9 cellular contexts compared by ENCODE assay signal in the genomic region with DNA sequence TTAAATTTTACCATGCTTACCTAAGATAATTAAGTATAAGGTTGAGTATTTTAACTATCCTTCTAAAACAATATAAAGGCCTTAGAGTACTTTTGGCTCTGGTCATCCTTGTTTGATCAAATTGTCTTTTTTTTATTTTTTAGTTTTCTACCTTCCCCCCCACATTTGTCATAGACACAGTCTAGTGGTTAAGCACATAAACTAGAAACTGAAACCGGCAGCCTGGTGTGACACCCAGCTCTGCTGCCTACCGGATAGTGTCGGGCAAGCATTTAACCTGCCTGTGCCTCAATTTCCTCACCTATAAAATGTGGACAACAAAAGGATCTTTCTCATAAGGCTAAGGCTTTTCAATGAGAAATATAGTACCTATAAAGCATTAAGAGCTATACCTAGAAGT. TPM values are rescaled to one million over a fixed set of nuclear protein-coding genes. Genes with fewer than 3 reads are reported as not detected.
A peak's percentile ranks its signal among the peaks of the same experiment; 100 is the strongest.
DNase-seq lines count a peak whose midpoint lies in the region; ATAC-seq and TF ChIP-seq lines count a peak whose summit lies in the region.
"Had no signal": no experiment of that assay in that cellular context is flagged by ENCODE, and none has a peak within 500 bp of the region (broad histone marks: within the 10 kb centered on the region; RNA-seq: fewer than 3 reads in every experiment).

No MANE protein-coding gene starts in this region.

- peaks cover 11% of the 10 kb centered on the region for H3F3A ChIP-seq in SK-N-SH (replicated peaks; ENCODE audit: insufficient read depth)

- peaks cover 0 to 5% (median 0%) of the 10 kb centered on the region in 3 donors for H3K27me3 Mint-ChIP-seq in immature natural killer cell (ENCODE audit: low read depth in 3 of 3)

- H3K27ac Mint-ChIP-seq in immature natural killer cell, result peak overlapping the region; percentile 91 to 97 (median 95)

- H4K20me1 ChIP-seq in SK-N-SH (ENCODE audit: insufficient read depth), result no peaks in the 10 kb centered on the region

- no peak overlapping the region for H3K27ac ChIP-seq in SK-N-SH (ENCODE audit: low read depth in 2 of 2, low read length in 1 of 2)

- H3K36me3 Mint-ChIP-seq in immature natural killer cell, result peaks cover 0 to 10% (median 10%) of the 10 kb centered on the region in 3 donors

- peaks cover 31 to 44% of the 10 kb centered on the region in 2 experiments for H3K36me3 ChIP-seq in SK-N-SH (replicated peaks in 1 of 2; ENCODE audit: control insufficient read depth in 1 of 2, insufficient read depth in 2 of 2, low read length in 1 of 2)

- no peak for TF ChIP-seq EP300 in SK-N-SH (IDR thresholded peaks at IDR 0.05; ENCODE audit: borderline replicate concordance in 1 of 2, low read depth in 1 of 2, low read length in 1 of 2)

- no peak for TF ChIP-seq CTCF in SK-N-SH (IDR thresholded peaks at IDR 0.05)

- no peaks in the 10 kb centered on the region for H3K27me3 ChIP-seq in SK-N-SH (ENCODE audit: insufficient read depth)

- H3K9me3 ChIP-seq in SK-N-SH, result peaks cover 11% of the 10 kb centered on the region; the same call in 1 of the 2 replicates

- POLR2A ChIA-PET in SK-N-SH (lab: Yijun Ruan, JAX), result no interaction called here

- H2AFZ ChIP-seq in SK-N-SH (ENCODE audit: low read depth), result no peak overlapping the region

- peaks cover 67% of the 10 kb centered on the region for H3K79me2 ChIP-seq in SK-N-SH (ENCODE audit: insufficient read depth)

- H3K4me3 Mint-ChIP-seq in immature natural killer cell, result peak overlapping the region; percentile 81 to 90 (median 82)

- H3K9me3 Mint-ChIP-seq in immature natural killer cell, result peaks cover 0 to 1% (median 0%) of the 10 kb centered on the region in 6 donors

- TF ChIP-seq RAD21 in SK-N-SH (IDR thresholded peaks at IDR 0.05; ENCODE audit: low read length), result no peak

- H3K4me1 Mint-ChIP-seq in immature natural killer cell, result peaks cover 45 to 72% of the 10 kb centered on the region in 2 donors

- WGBS in SK-N-SH (ENCODE audit: low lambda C conversion rate), result 96% methylated on average over 3 of the region's 3 CpGs

- CTCF ChIA-PET in SK-N-SH (lab: Yijun Ruan, JAX), result no interaction called here

- H3K4me2 ChIP-seq in SK-N-SH, result no peak overlapping the region

- no peak overlapping the region for H3K4me3 ChIP-seq in SK-N-SH (ENCODE audit: low read depth in 2 of 2, low read length in 1 of 2)

- ATAC-seq in GM18520 (IDR thresholded peaks at IDR 0.05; ENCODE audit: unreplicated experiment) (peak; percentile 84), HG02973 (IDR thresholded peaks at IDR 0.05; ENCODE audit: unreplicated experiment) (peak; percentile 85)
- ATAC-seq: HCT116 had no signal

- H3K9me2 ChIP-seq in SK-N-SH, result no peaks in the 10 kb centered on the region

- H3K9ac ChIP-seq in SK-N-SH, result no peak overlapping the region

- DNase-seq in activated CD4-positive, CD25-positive, alpha-beta regulatory T cell (lab: John Stamatoyannopoulos, UW), result peak; percentile 5 to 38 (median 18)
- DNase-seq in immature natural killer cell (peak; percentile 70 to 76 (median 72)), SK-N-SH (no peak), hippocampal formation (lab: John Stamatoyannopoulos, UW) (no peak), NCI-H2107 treated with DMSO at 0.1 percent for 48 hours (lab: John Stamatoyannopoulos, UW; ENCODE audit: unreplicated experiment) (no peak), cerebellar cortex (ENCODE audit: low spot score) (no peak)

- peaks cover 1 to 13% of the 10 kb centered on the region in 2 experiments for H3K4me1 ChIP-seq in SK-N-SH (ENCODE audit: control insufficient read depth in 1 of 2, insufficient read depth in 2 of 2, low read depth in 1 of 2, low read length in 1 of 2)

TF ChIP-seq in SK-N-SH, 30 proteins besides CTCF, POLR2A, EP300 and RAD21:
- TF ChIP-seq USF2 (IDR thresholded peaks at IDR 0.05; ENCODE audit: borderline replicate concordance, low read depth, low read length) (no peak), MEF2A (IDR thresholded peaks at IDR 0.05; ENCODE audit: borderline replicate concordance, low read depth) (no peak), MXI1 (IDR thresholded peaks at IDR 0.05; ENCODE audit: low read depth, low read length) (no peak), ELF1 (IDR thresholded peaks at IDR 0.05) (no peak), MAX (IDR thresholded peaks at IDR 0.05; ENCODE audit: low read depth) (no peak), ZBTB33 (IDR thresholded peaks at IDR 0.05; ENCODE audit: borderline replicate concordance, low read depth) (no peak), RCOR1 (IDR thresholded peaks at IDR 0.05; ENCODE audit: low read length) (no peak), TAF1 (IDR thresholded peaks at IDR 0.05; ENCODE audit: borderline replicate concordance, low read depth, low read length) (no peak), RFX5 (IDR thresholded peaks at IDR 0.05; ENCODE audit: low read length) (no peak), YY1 (IDR thresholded peaks at IDR 0.05; ENCODE audit: low read depth) (no peak), EZH2phosphoT487 (IDR thresholded peaks at IDR 0.05; ENCODE audit: borderline replicate concordance, low read depth) (no peak), TCF12 (IDR thresholded peaks at IDR 0.05) (no peak), RXRA (IDR thresholded peaks at IDR 0.05; ENCODE audit: borderline replicate concordance, low read depth) (no peak)
- TF ChIP-seq, protein P1, sequence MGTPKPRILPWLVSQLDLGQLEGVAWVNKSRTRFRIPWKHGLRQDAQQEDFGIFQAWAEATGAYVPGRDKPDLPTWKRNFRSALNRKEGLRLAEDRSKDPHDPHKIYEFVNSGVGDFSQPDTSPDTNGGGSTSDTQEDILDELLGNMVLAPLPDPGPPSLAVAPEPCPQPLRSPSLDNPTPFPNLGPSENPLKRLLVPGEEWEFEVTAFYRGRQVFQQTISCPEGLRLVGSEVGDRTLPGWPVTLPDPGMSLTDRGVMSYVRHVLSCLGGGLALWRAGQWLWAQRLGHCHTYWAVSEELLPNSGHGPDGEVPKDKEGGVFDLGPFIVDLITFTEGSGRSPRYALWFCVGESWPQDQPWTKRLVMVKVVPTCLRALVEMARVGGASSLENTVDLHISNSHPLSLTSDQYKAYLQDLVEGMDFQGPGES (IDR thresholded peaks at IDR 0.05; ENCODE audit: low read depth, low read length), result no peak
- TF ChIP-seq, protein P2, sequence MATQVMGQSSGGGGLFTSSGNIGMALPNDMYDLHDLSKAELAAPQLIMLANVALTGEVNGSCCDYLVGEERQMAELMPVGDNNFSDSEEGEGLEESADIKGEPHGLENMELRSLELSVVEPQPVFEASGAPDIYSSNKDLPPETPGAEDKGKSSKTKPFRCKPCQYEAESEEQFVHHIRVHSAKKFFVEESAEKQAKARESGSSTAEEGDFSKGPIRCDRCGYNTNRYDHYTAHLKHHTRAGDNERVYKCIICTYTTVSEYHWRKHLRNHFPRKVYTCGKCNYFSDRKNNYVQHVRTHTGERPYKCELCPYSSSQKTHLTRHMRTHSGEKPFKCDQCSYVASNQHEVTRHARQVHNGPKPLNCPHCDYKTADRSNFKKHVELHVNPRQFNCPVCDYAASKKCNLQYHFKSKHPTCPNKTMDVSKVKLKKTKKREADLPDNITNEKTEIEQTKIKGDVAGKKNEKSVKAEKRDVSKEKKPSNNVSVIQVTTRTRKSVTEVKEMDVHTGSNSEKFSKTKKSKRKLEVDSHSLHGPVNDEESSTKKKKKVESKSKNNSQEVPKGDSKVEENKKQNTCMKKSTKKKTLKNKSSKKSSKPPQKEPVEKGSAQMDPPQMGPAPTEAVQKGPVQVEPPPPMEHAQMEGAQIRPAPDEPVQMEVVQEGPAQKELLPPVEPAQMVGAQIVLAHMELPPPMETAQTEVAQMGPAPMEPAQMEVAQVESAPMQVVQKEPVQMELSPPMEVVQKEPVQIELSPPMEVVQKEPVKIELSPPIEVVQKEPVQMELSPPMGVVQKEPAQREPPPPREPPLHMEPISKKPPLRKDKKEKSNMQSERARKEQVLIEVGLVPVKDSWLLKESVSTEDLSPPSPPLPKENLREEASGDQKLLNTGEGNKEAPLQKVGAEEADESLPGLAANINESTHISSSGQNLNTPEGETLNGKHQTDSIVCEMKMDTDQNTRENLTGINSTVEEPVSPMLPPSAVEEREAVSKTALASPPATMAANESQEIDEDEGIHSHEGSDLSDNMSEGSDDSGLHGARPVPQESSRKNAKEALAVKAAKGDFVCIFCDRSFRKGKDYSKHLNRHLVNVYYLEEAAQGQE (IDR thresholded peaks at IDR 0.05; ENCODE audit: low read depth, low read length), result no peak
TF ChIP-seq in SK-N-SH: peak in this region for 0.

RNA-seq across cellular contexts. Expression of gene TULP4, which starts 21.6 kb away (rescaled TPM):
- polyA plus RNA-seq in immature natural killer cell, result 10 to 100 TPM; 19.0 to 46.9 (median 22.2) TPM
- polyA plus RNA-seq in SK-N-SH (2012; rRNA removed), result 5.9 and 6.2 TPM in 2 replicates
- polyA plus RNA-seq in SK-N-SH (2012; cell fraction: cytosol; rRNA removed), result 5.8 and 7.1 TPM in 2 replicates
- 6.9 and 7.7 TPM in 2 replicates for polyA plus RNA-seq in SK-N-SH (2012; cell fraction: nucleus; rRNA removed)

Comparison
In these comparisons a context has a peak if more than half of its experiments do, and no peak if none do; other contexts are left out.
1. DNase-seq: peak in activated CD4-positive, CD25-positive, alpha-beta regulatory T cell (4 of 4) and immature natural killer cell (3 of 3); none in SK-N-SH (single experiment), hippocampal formation (0 of 2), NCI-H2107 treated with DMSO at 0.1 percent for 48 hours (single experiment) and cerebellar cortex (single experiment).